Comparison of ENCODE assay signal across 1 cellular context in the genomic region with DNA sequence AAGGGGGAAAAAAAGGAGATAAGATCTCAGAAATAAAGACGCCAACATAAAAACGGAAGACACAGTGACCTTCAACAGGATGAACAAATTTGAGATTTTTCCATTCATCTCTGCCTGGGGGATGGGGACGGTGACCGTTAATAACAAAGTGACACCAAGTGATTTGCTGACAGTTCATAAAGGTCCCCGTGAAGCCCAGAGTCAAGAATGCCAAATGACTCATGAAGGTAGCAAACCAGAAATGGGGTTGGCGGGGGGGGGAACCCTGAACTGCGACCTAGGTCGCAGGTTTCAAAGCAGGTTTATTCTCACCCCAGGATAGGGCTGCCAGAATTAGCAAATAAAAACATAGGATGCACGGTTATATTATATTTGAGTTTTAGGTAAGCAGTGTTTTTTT.
TF ChIP-seq lines count a peak whose summit lies in the region.

No MANE protein-coding gene starts in this region.

TF ChIP-seq in HepG2, 621 proteins besides CTCF, POLR2A, EP300 and RAD21 (continued from another document):
- TF ChIP-seq CREM (IDR thresholded peaks at IDR 0.05), result no peak
- no peak for TF ChIP-seq CREM (CRISPR knock-in tag; IDR thresholded peaks at IDR 0.05)
- TF ChIP-seq, protein P1, sequence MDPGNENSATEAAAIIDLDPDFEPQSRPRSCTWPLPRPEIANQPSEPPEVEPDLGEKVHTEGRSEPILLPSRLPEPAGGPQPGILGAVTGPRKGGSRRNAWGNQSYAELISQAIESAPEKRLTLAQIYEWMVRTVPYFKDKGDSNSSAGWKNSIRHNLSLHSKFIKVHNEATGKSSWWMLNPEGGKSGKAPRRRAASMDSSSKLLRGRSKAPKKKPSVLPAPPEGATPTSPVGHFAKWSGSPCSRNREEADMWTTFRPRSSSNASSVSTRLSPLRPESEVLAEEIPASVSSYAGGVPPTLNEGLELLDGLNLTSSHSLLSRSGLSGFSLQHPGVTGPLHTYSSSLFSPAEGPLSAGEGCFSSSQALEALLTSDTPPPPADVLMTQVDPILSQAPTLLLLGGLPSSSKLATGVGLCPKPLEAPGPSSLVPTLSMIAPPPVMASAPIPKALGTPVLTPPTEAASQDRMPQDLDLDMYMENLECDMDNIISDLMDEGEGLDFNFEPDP (CRISPR knock-in tag; conservative IDR thresholded peaks at IDR 0.05), result no peak
- peak; percentile 18 to 20; a peak in 1 of 4 replicates for TF ChIP-seq MAFK (conservative IDR thresholded peaks at IDR 0.05 in 1 of 2, IDR thresholded peaks at IDR 0.05 in 1 of 2; ENCODE audit: low read length in 2 of 2)
TF ChIP-seq in HepG2: peak in this region for 1.
